Comparison of ENCODE assay signal across 19 cellular contexts in the genomic region with DNA sequence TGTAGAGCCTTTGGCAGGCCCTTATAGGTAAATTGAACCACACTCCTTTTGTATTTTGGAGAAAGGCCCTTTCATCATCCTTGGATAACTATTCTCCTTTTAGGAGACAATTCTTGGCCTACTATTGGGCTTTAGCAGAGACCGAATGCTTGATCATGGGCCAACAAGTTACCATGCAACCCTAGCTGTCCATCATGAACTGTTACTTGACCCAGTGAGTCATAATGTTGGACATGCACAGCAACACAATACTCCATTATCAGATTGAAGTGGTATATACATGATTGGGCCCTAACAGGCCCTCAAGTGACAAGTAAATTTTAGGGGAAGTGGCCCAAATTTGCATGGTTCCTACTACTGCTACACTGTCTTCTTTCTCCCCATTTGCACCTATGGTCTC.
"Had no signal": no experiment of that assay in that cellular context is flagged by ENCODE, and none has a peak within 500 bp of the region (broad histone marks: within the 10 kb centered on the region; RNA-seq: fewer than 3 reads in every experiment).

No MANE protein-coding gene starts in this region.

- FAIRE-seq: kidney had no signal

- H3K4me1 ChIP-seq: left ventricle myocardium inferior, transverse colon had no signal

- ATAC-seq: activated CD8-positive, alpha-beta T cell treated with anti-CD3 and anti-CD28 coated beads, Interleukin-2, amount 10 ng/mL, durations not matched to agents 7 days and 5 days; activated naive CD4-positive, alpha-beta T cell treated with anti-CD3 and anti-CD28 coated beads, Interleukin-2, amount 50 U/mL, for 72 hours; natural killer cell treated with Interleukin-12 subunit alpha and Interleukin-12 subunit beta and Interleukin-15 and Interleukin-18, amount 100 ng/mL, for 72 hours; right cardiac atrium had no signal

- DNase-seq: activated CD4-positive, alpha-beta T cell treated with anti-CD3 and anti-CD28 coated beads, Interleukin-2, amount 10 ng/mL, durations not matched to agents 24 days and 14 days; activated CD4-positive, CD25-positive, alpha-beta regulatory T cell; activated CD8-positive, alpha-beta memory T cell treated with anti-CD3 and anti-CD28 coated beads, Interleukin-2, amount 50 U/mL, for 4 hours; activated CD8-positive, alpha-beta T cell treated with anti-CD3 and anti-CD28 coated beads, Interleukin-2, amount 10 ng/mL, durations not matched to agents 7 days and 5 days; activated gamma-delta T cell; activated T-cell treated with anti-CD3 and anti-CD28 coated beads, Interleukin-2, amount 50 U/mL, for 48 hours; amniotic stem cell; hippocampal formation; kidney; left ventricle myocardium inferior; nucleus accumbens; right cardiac atrium; stimulated activated CD4-positive, alpha-beta T cell treated with anti-CD3 and anti-CD28 coated beads, Interleukin-4, amount 100 ng/mL, for 4 hours; stimulated activated CD8-positive, alpha-beta memory T cell treated with anti-CD3 and anti-CD28 coated beads, Interleukin-4, amount 100 ng/mL, for 48 hours; stimulated activated naive CD4-positive, alpha-beta T cell treated with Interleukin-2 at 50 U/mL for 16 hours; transverse colon had no signal

- H3K4me3 ChIP-seq: left ventricle myocardium inferior, smooth muscle cell, transverse colon had no signal

- H3K36me3 ChIP-seq: transverse colon had no signal

- H3K27me3 ChIP-seq: transverse colon had no signal
